ENCODE assay signal across 21 cellular contexts in the genomic region with DNA sequence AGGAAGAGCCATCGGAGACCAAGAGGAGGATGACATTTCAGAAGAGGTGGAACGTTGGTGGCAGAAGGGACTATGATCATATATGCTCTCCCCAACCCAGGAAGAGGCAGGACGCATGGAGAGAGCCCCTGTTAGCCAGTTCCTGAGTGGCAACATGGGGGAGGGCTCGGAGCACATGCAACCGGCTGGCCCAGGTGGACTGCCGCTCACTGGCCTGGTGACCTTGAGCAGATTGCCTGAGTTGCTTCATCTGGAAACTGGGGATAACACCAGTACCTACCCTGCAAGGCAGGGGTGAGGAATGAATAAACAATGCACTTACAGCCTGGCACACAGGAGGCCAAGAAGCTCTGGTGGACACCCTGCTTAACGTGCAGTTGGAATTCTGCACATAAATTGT. TPM values are rescaled to one million over a fixed set of nuclear protein-coding genes. Genes with fewer than 3 reads are reported as not detected.
"Had no signal": no experiment of that assay in that cellular context is flagged by ENCODE, and none has a peak within 500 bp of the region (broad histone marks: within the 10 kb centered on the region; RNA-seq: fewer than 3 reads in every experiment).

No MANE protein-coding gene starts in this region.

- H3K27ac ChIP-seq: SJSA1, SK-N-MC had no signal

- H3K36me3 ChIP-seq: SJSA1 had no signal

- H3K4me1 ChIP-seq: SJSA1 had no signal

- H3K9me3 ChIP-seq: SJSA1 had no signal

- FAIRE-seq: RCC 7860 had no signal

- H3K4me3 ChIP-seq: SJSA1, SK-N-MC had no signal

- DNase-seq: KBM-7, MV-4-11, NCI-H1048, NCI-H1105, NCI-H146, NCI-H1694 treated with DMSO at 0.1 percent for 48 hours, NCI-H1930, NCI-H2081, NCI-H2171, NCI-H226, NCI-H510A, NCI-H69, NCI-H774, Right ventricle myocardium superior, RPMI8226, SIG-M5 had no signal

RNA-seq across cellular contexts. Expression of gene SYT6, which starts 29.0 kb away (rescaled TPM):
- total RNA-seq: HT1080, MCF 10A, Right ventricle myocardium superior, SJSA1 had no signal
